In the genomic region with DNA sequence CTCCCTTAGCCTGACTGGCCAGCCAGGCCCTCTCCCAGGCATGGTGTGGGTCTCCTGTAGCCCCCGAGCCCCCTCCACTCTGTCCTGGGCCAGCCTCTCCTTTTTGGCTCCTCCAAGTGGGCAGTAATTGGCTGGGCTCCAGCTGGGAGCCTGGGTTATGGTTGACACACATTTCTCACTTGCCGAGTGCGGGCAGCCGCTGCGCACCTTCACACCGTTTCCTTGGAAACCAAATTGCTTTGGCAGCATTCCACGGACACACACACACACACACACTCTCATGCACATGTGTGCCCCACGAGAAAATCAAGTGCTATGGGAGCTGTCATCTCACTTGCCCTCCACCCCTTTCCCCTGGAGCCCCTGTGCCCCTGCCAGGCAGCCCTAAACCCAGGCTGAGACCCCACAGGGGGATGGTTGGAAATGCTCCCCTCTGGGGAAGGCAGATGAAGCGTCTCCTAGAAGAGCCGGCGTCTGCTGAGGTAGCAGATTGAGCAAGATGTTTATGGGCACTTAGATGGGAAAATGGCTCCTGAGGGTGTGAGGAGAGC, we compare ENCODE assay signal across 7 cellular contexts.
DNase-seq lines count a peak whose midpoint lies in the region; ATAC-seq and TF ChIP-seq lines count a peak whose summit lies in the region.

No MANE protein-coding gene starts in this region.

- ATAC-seq in GM21381 (IDR thresholded peaks at IDR 0.05; ENCODE audit: unreplicated experiment) = no peak
- no peak for ATAC-seq in HG02798 (IDR thresholded peaks at IDR 0.05; ENCODE audit: poor library complexity, unreplicated experiment)

- TF ChIP-seq CTCF in VCaP (conservative IDR thresholded peaks at IDR 0.05) (no peak), type B pancreatic cell (conservative IDR thresholded peaks at IDR 0.05) (no peak)

- CTCF ChIA-PET in activated CD4-positive, alpha-beta T cell treated with anti-CD3 and anti-CD28 coated beads, Interleukin-2, amount 10 ng/mL, durations not matched to agents 7 days and 5 days (lab: Charles Lee) = interaction anchor here (1.5 kb wide), 1 partner anchor 9 kb away, joined by 5 read pairs; no protein-coding TSS in a partner anchor

- H3K27me3 Mint-ChIP-seq in immature natural killer cell (ENCODE audit: low read depth in 3 of 3) = peaks cover 3 to 11% (median 5%) of the 10 kb centered on the region in 3 donors
- peaks cover 25% of the 10 kb centered on the region for H3K27me3 Mint-ChIP-seq in type B pancreatic cell
- peaks cover 7% of the 10 kb centered on the region for H3K27me3 Mint-ChIP-seq in activated CD4-positive, alpha-beta T cell treated with anti-CD3 and anti-CD28 coated beads, Interleukin-2, amount 10 ng/mL, durations not matched to agents 7 days and 5 days

- H3K27ac Mint-ChIP-seq in immature natural killer cell (no peak overlapping the region), type B pancreatic cell (no peak overlapping the region)
- H3K27ac Mint-ChIP-seq in activated CD4-positive, alpha-beta T cell treated with anti-CD3 and anti-CD28 coated beads, Interleukin-2, amount 10 ng/mL, durations not matched to agents 7 days and 5 days = no peak overlapping the region

- DNase-seq in NCI-H146 treated with DMSO at 0.1 percent for 48 hours (lab: John Stamatoyannopoulos, UW; ENCODE audit: unreplicated experiment) (peak; percentile 3), immature natural killer cell (peak in 2 of 3 donors; percentile 22 to 37), type B pancreatic cell (ENCODE audit: extremely low spot score, unreplicated experiment) (no peak)
- no peak for DNase-seq in activated CD4-positive, alpha-beta T cell treated with anti-CD3 and anti-CD28 coated beads, Interleukin-2, amount 10 ng/mL, durations not matched to agents 7 days and 5 days

- POLR2A ChIA-PET in activated CD4-positive, alpha-beta T cell treated with anti-CD3 and anti-CD28 coated beads, Interleukin-2, amount 10 ng/mL, durations not matched to agents 7 days and 5 days (lab: Charles Lee) = no interaction called here

- H3K4me1 Mint-ChIP-seq in immature natural killer cell = peaks cover 0 to 2% of the 10 kb centered on the region in 2 donors
- peaks cover 17% of the 10 kb centered on the region for H3K4me1 Mint-ChIP-seq in type B pancreatic cell (ENCODE audit: unreplicated experiment)
- H3K4me1 Mint-ChIP-seq in activated CD4-positive, alpha-beta T cell treated with anti-CD3 and anti-CD28 coated beads, Interleukin-2, amount 10 ng/mL, durations not matched to agents 7 days and 5 days = no peaks in the 10 kb centered on the region

- H3K36me3 Mint-ChIP-seq in immature natural killer cell (no peaks in the 10 kb centered on the region), type B pancreatic cell (no peaks in the 10 kb centered on the region)
- H3K36me3 Mint-ChIP-seq in activated CD4-positive, alpha-beta T cell treated with anti-CD3 and anti-CD28 coated beads, Interleukin-2, amount 10 ng/mL, durations not matched to agents 7 days and 5 days (ENCODE audit: low read depth) = no peaks in the 10 kb centered on the region

- no peaks in the 10 kb centered on the region for H3K9me3 Mint-ChIP-seq in immature natural killer cell
- H3K9me3 Mint-ChIP-seq in type B pancreatic cell = no peaks in the 10 kb centered on the region
- no peaks in the 10 kb centered on the region for H3K9me3 Mint-ChIP-seq in activated CD4-positive, alpha-beta T cell treated with anti-CD3 and anti-CD28 coated beads, Interleukin-2, amount 10 ng/mL, durations not matched to agents 7 days and 5 days

- H3K27ac ChIP-seq in VCaP = peak overlapping the region; percentile 46

- H3K4me3 Mint-ChIP-seq in immature natural killer cell = no peak overlapping the region
- H3K4me3 Mint-ChIP-seq in type B pancreatic cell = peak overlapping the region; percentile 44
- no peak overlapping the region for H3K4me3 Mint-ChIP-seq in activated CD4-positive, alpha-beta T cell treated with anti-CD3 and anti-CD28 coated beads, Interleukin-2, amount 10 ng/mL, durations not matched to agents 7 days and 5 days

Comparison
In these comparisons a context has a peak if more than half of its experiments do, and no peak if none do; other contexts are left out.
1. DNase-seq: peak in NCI-H146 treated with DMSO at 0.1 percent for 48 hours (single experiment) and immature natural killer cell (2 of 3); none in type B pancreatic cell (single experiment) and activated CD4-positive, alpha-beta T cell treated with anti-CD3 and anti-CD28 coated beads, Interleukin-2, amount 10 ng/mL, durations not matched to agents 7 days and 5 days (single experiment).